Comparison of ENCODE assay signal across 9 cellular contexts in genomic region chr7:25180592-25180923, GRCh38. TPM values are rescaled to one million over a fixed set of nuclear protein-coding genes. Genes with fewer than 3 reads are reported as not detected.
DNase-seq lines count a peak whose midpoint lies in the region; ATAC-seq and TF ChIP-seq lines count a peak whose summit lies in the region.
"Had no signal": no experiment of that assay in that cellular context is flagged by ENCODE, and none has a peak within 500 bp of the region (broad histone marks: within the 10 kb centered on the region; RNA-seq: fewer than 3 reads in every experiment).

No MANE protein-coding gene starts in this region.

- ATAC-seq in RWPE2 (ENCODE audit: low read depth), result peak; percentile 22
- ATAC-seq in foreskin keratinocyte, result peak; percentile 52
- peak; percentile 58 for ATAC-seq in stimulated activated naive CD8-positive, alpha-beta T cell treated with anti-CD3 and anti-CD28 coated beads, Interleukin-15, amount 100 ng/mL, for 72 hours
- no peak for ATAC-seq in GM21381 (IDR thresholded peaks at IDR 0.05; ENCODE audit: unreplicated experiment)

- H3K36me3 ChIP-seq in GM06990 (ENCODE audit: control insufficient read depth, insufficient read depth, low read length) (no peaks in the 10 kb centered on the region), HAP-1 (replicated peaks) (peaks cover 6% of the 10 kb centered on the region), RWPE2 (ENCODE audit: low read depth) (no peaks in the 10 kb centered on the region)

- H3K4me3 ChIP-seq in GM06990 (replicated peaks; ENCODE audit: low read depth, low read length) (peak overlapping the region; percentile 68), HAP-1 (peak overlapping the region; percentile 59), RWPE2 (ENCODE audit: severe bottlenecking) (peak overlapping the region; percentile 71)

- H3K9me3 Mint-ChIP-seq in stimulated activated naive CD8-positive, alpha-beta T cell treated with anti-CD3 and anti-CD28 coated beads, Interleukin-15, amount 100 ng/mL, for 72 hours, result peaks cover 0 to 5% of the 10 kb centered on the region in 2 donors

- H3K4me3 Mint-ChIP-seq in stimulated activated naive CD8-positive, alpha-beta T cell treated with anti-CD3 and anti-CD28 coated beads, Interleukin-15, amount 100 ng/mL, for 72 hours, result peak overlapping the region; percentile 88 to 94

- in situ Hi-C loops in HAP-1 (cut with MboI; ENCODE audit: low sequenced_read_pairs), result no loop called here

- TF ChIP-seq CTCF in GM06990 (IDR thresholded peaks at IDR 0.05; ENCODE audit: insufficient read depth, low read length, poor library complexity, severe bottlenecking) (no peak), RWPE2 (IDR thresholded peaks at IDR 0.05; ENCODE audit: poor library complexity, severe bottlenecking) (peak; percentile 74), foreskin keratinocyte (conservative IDR thresholded peaks at IDR 0.05) (no peak), GM20000 (IDR thresholded peaks at IDR 0.05; ENCODE audit: extremely low read depth, missing control alignments) (no peak)

- H3K27ac Mint-ChIP-seq in stimulated activated naive CD8-positive, alpha-beta T cell treated with anti-CD3 and anti-CD28 coated beads, Interleukin-15, amount 100 ng/mL, for 72 hours, result peak overlapping the region; percentile 96 to 98

- H3K27me3 Mint-ChIP-seq in stimulated activated naive CD8-positive, alpha-beta T cell treated with anti-CD3 and anti-CD28 coated beads, Interleukin-15, amount 100 ng/mL, for 72 hours, result no peaks in the 10 kb centered on the region

- H3K4me1 Mint-ChIP-seq in stimulated activated naive CD8-positive, alpha-beta T cell treated with anti-CD3 and anti-CD28 coated beads, Interleukin-15, amount 100 ng/mL, for 72 hours, result peaks cover 12% of the 10 kb centered on the region

- peaks cover 11% of the 10 kb centered on the region for H3K4me1 ChIP-seq in HAP-1
- H3K4me1 ChIP-seq in RWPE2 (ENCODE audit: insufficient read depth, poor library complexity, severe bottlenecking), result peaks cover 4% of the 10 kb centered on the region
- no peaks in the 10 kb centered on the region for H3K4me1 ChIP-seq in foreskin keratinocyte

- H3K9me3 ChIP-seq in HAP-1 (no peaks in the 10 kb centered on the region), RWPE2 (ENCODE audit: severe bottlenecking) (no peaks in the 10 kb centered on the region)

- H3K27ac ChIP-seq in RWPE2 (ENCODE audit: poor library complexity, severe bottlenecking) (no peak overlapping the region), foreskin keratinocyte (peak overlapping the region; percentile 42)

- no peak for DNase-seq in GM06990 (ENCODE audit: extremely low read depth, insufficient read length)
- DNase-seq in HAP-1 (ENCODE audit: low spot score in 2 of 2), result no peak
- no peak for DNase-seq in RWPE2 (ENCODE audit: low spot score)
- DNase-seq in foreskin keratinocyte, result peak in 1 of 2 donors; percentile 10
- DNase-seq in stimulated activated naive CD8-positive, alpha-beta T cell treated with anti-CD3 and anti-CD28 coated beads, Interleukin-15, amount 100 ng/mL, for 72 hours, result no peak
- no peak for DNase-seq in stimulated activated naive CD4-positive, alpha-beta T cell (lab: John Stamatoyannopoulos, UW)
- DNase-seq in GM20000 (ENCODE audit: low spot score), result no peak

- no peaks in the 10 kb centered on the region for H3K27me3 ChIP-seq in GM06990 (replicated peaks; ENCODE audit: control insufficient read depth, insufficient read depth, low read length)
- no peaks in the 10 kb centered on the region for H3K27me3 ChIP-seq in HAP-1 (ENCODE audit: low read depth)
- no peaks in the 10 kb centered on the region for H3K27me3 ChIP-seq in RWPE2 (ENCODE audit: insufficient read depth, poor library complexity, severe bottlenecking)
- no peaks in the 10 kb centered on the region for H3K27me3 ChIP-seq in foreskin keratinocyte

RNA-seq across cellular contexts. Expression of gene NPVF, which starts 47.7 kb away (rescaled TPM):
- total RNA-seq in foreskin keratinocyte, result not detected in 2 replicates
- not detected in 2 replicates for polyA plus RNA-seq in foreskin keratinocyte
- total RNA-seq: T-helper 1 cell treated with Interleukin-12 subunit alpha and Interleukin-12 subunit beta and Interleukin-4 antibody, amounts not matched to agents 30 ng/mL and 1 ng/mL, for 36 hours had no signal

RNA-seq across cellular contexts. Expression of gene CYCS, which starts 55.5 kb away (rescaled TPM):
- total RNA-seq in foreskin keratinocyte, result 197 and 213 TPM in 2 replicates
- polyA plus RNA-seq in foreskin keratinocyte, result 183 and 230 TPM in 2 replicates
